ENCODE assay signal across 8 cellular contexts in genomic region chr20:11890331-11891080, GRCh38. TPM values are rescaled to one million over a fixed set of nuclear protein-coding genes. Genes with fewer than 3 reads are reported as not detected.
A peak's percentile ranks its signal among the peaks of the same experiment; 100 is the strongest.
DNase-seq lines count a peak whose midpoint lies in the region; ATAC-seq and TF ChIP-seq lines count a peak whose summit lies in the region.

No MANE protein-coding gene starts in this region.

- peak overlapping the region; percentile 86 to 93 for H3K27ac ChIP-seq in prostate gland
- no peak overlapping the region for H3K27ac ChIP-seq in Karpas-422 (ENCODE audit: low read length)

- peak overlapping the region; percentile 74 for H3K4me3 ChIP-seq in MG63
- H3K4me3 ChIP-seq in astrocyte of the cerebellum (ENCODE audit: low read depth, low read length), result peak overlapping the region; percentile 63
- H3K4me3 ChIP-seq in prostate gland, result peak overlapping the region; percentile 73 to 80
- no peak overlapping the region for H3K4me3 ChIP-seq in Karpas-422 (ENCODE audit: low read length)

- TF ChIP-seq POLR2A in prostate gland (IDR thresholded peaks at IDR 0.05), result peak; percentile 84

- peak; percentile 68 for DNase-seq in DMS 273 treated with DMSO at 0.1 percent for 48 hours (lab: John Stamatoyannopoulos, UW)
- peak; percentile 94 for DNase-seq in MG63
- peak; percentile 93 for DNase-seq in SK-MEL-5 (ENCODE audit: low read depth, low spot score)
- peak; percentile 74 for DNase-seq in astrocyte of the cerebellum (ENCODE audit: low read depth)
- peak; percentile 90 to 96 for DNase-seq in hippocampal formation (lab: John Stamatoyannopoulos, UW)
- peak; percentile 89 for DNase-seq in prostate gland (ENCODE audit: low spot score)
- DNase-seq in Karpas-422, result no peak

- H3K79me2 ChIP-seq in Karpas-422 (ENCODE audit: low read length), result no peaks in the 10 kb centered on the region

- peak; percentile 71 for ATAC-seq in GM21825 (IDR thresholded peaks at IDR 0.05; ENCODE audit: unreplicated experiment)

- H3K4me1 ChIP-seq in prostate gland (replicated peaks), result no peaks in the 10 kb centered on the region
- no peaks in the 10 kb centered on the region for H3K4me1 ChIP-seq in Karpas-422 (ENCODE audit: low read length)

- H4K20me1 ChIP-seq in Karpas-422 (ENCODE audit: insufficient read depth, low read depth, low read length), result no peaks in the 10 kb centered on the region

- H3K36me3 ChIP-seq in MG63 (no peaks in the 10 kb centered on the region; the same call in 1 of the 2 replicates), prostate gland (no peaks in the 10 kb centered on the region), Karpas-422 (ENCODE audit: insufficient read depth, low read length) (no peaks in the 10 kb centered on the region)

- intact Hi-C loops in prostate gland (cut with DNase I), result no loop called here

- no peak overlapping the region for H3K4me2 ChIP-seq in Karpas-422 (ENCODE audit: low read depth, low read length, poor library complexity, severe bottlenecking)

- in situ Hi-C loops in SK-MEL-5 (cut with HindIII; ENCODE audit: low pct_unique_long_range_greater_than_20kb, low sequenced_read_pairs) (no loop called here), astrocyte of the cerebellum (cut with HindIII; ENCODE audit: low sequenced_read_pairs) (no loop called here)

- TF ChIP-seq CTCF in astrocyte of the cerebellum (IDR thresholded peaks at IDR 0.05; ENCODE audit: low read depth, low read length, missing control alignments) (no peak), prostate gland (IDR thresholded peaks at IDR 0.05) (peak in 2 of 4 experiments; percentile 27 to 34)

- no peak overlapping the region for H2AFZ ChIP-seq in Karpas-422 (ENCODE audit: low read length)

- no peaks in the 10 kb centered on the region for H3K9me2 ChIP-seq in Karpas-422 (replicated peaks; ENCODE audit: insufficient read depth, low read length)

- WGBS in prostate gland, result under 1% methylated on average over 38 of the region's 70 CpGs

- H3K9me3 ChIP-seq in MG63, result no peaks in the 10 kb centered on the region; the same call in 1 of the 2 replicates
- H3K9me3 ChIP-seq in prostate gland, result no peaks in the 10 kb centered on the region
- peaks cover 19% of the 10 kb centered on the region for H3K9me3 ChIP-seq in Karpas-422 (ENCODE audit: low read length)

- H3K27me3 ChIP-seq in MG63 (no peaks in the 10 kb centered on the region), prostate gland (replicated peaks; ENCODE audit: insufficient read depth) (no peaks in the 10 kb centered on the region), Karpas-422 (ENCODE audit: low read length) (no peaks in the 10 kb centered on the region)

- H3K9ac ChIP-seq in Karpas-422 (ENCODE audit: low read length), result no peak overlapping the region

RNA-seq across cellular contexts. Expression of gene BTBD3, which starts 27.2 kb away (rescaled TPM):
- 26.8 and 31.4 TPM in 2 replicates for total RNA-seq in MG63 (2014; rRNA removed; shearing (Covaris generic); ENCODE audit: low replicate concordance)
- total RNA-seq in SK-MEL-5 (2014; rRNA removed; shearing (Covaris generic)), result 78.9 TPM in 2 replicates
- polyA plus RNA-seq in SK-MEL-5 (2015; cell fraction: cytosol; rRNA removed), result 68.0 and 92.7 TPM in 2 replicates
- 99.7 and 109 TPM in 2 replicates for polyA plus RNA-seq in SK-MEL-5 (2015; cell fraction: nucleus; rRNA removed)
- 10 to 100 TPM; 36.2 to 84.9 TPM for total RNA-seq in prostate gland
- total RNA-seq in Karpas-422 (2014; rRNA removed; shearing (Covaris generic); ENCODE audit: low replicate concordance), result not detected in 2 replicates

Comparison
In these comparisons a context has a peak if more than half of its experiments do, and no peak if none do; other contexts are left out.
1. RNA of gene BTBD3, which starts 27.2 kb away (total RNA-seq): 36.2 to 84.9 TPM in prostate gland, 78.9 TPM in SK-MEL-5 and 26.8 to 31.4 TPM in MG63; not detected in Karpas-422; every median in the first group is over 10 times any median in the second.